ENCODE assay signal across 6 cellular contexts in the genomic region with DNA sequence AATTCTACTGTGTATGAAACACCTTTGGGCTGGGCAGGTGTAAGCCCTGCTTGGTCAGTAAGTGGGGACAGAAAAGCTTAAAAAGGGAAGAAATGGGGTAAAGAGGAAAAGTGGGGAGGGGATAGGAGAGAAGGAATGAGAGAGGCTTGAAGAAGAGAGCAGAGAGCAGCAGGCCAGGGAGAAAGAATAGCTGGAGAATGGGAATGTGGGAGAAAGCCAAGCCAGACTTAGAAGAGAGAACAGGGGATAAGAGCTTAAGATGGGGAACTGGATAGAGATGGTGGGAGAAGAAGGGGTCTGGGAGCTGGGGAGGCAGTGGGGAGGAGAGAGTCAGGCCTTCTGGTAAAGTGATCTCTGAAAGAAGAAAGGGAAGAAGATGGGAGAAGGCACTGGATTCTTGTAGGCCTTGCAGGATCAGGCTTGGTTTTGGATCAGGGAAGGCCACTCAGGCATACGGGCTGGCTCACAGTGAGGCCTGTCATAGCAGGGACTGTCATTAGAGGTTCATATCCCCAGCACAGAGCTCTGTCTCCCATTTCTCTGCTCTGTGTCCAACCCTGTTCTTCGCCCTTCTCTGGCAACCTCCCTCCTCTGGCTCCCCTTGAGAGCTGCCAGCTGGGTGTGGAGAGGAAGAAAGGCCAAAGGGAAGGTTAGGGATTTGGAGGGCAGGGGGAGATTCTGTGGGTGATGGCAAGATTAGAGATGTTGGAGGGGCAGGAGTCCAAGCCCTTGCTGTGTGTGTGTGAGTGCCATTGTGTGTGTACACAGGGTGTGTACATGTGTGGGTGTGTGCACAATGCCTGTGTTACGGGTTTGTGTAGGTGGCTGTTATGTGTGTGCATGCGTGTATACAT. TPM values are rescaled to one million over a fixed set of nuclear protein-coding genes. Genes with fewer than 3 reads are reported as not detected.
DNase-seq lines count a peak whose midpoint lies in the region; ATAC-seq, FAIRE-seq and TF ChIP-seq lines count a peak whose summit lies in the region.

No MANE protein-coding gene starts in this region.

- no TSS peak for BruUV-seq in HepG2 (replicated peaks; lab: Mats Ljungman, UMichigan)

- ATAC-seq in HepG2, result peak; percentile 4; the same call in 1 of the 3 replicates
- ATAC-seq in right lobe of liver, result no peak

- no peaks in the 10 kb centered on the region for H3K36me3 ChIP-seq in HepG2 (replicated peaks in 1 of 2; ENCODE audit: control insufficient read depth in 1 of 2, insufficient read depth in 2 of 2, low read length in 2 of 2)
- H3K36me3 ChIP-seq in right lobe of liver, result no peaks in the 10 kb centered on the region
- H3K36me3 ChIP-seq in iPS-15b (ENCODE audit: control insufficient read depth, insufficient read depth, low read length), result no peaks in the 10 kb centered on the region
- H3K36me3 ChIP-seq in uterus, result no peaks in the 10 kb centered on the region
- no peaks in the 10 kb centered on the region for H3K36me3 ChIP-seq in SJCRH30

- POLR2A ChIA-PET in HepG2 (lab: Yijun Ruan, JAX), result interaction anchor here (1.2 to 3.5 kb wide), 2 partner anchors 11 to 25 kb away, joined by 5 to 23 read pairs; partner anchors contain the start of genes CUTA, SYNGAP1 and ZBTB9

- no peak overlapping the region for H3K9ac ChIP-seq in HepG2 (ENCODE audit: insufficient read depth, low read depth, low read length)
- H3K9ac ChIP-seq in iPS-15b (ENCODE audit: low read depth, low read length), result peak overlapping the region; percentile 54

- no peaks in the 10 kb centered on the region for H3K79me2 ChIP-seq in HepG2 (ENCODE audit: insufficient read depth, low read length)

- TF ChIP-seq EP300 in HepG2 (IDR thresholded peaks at IDR 0.05; ENCODE audit: low read depth in 2 of 2, low read length in 2 of 2) (no peak), HepG2 (CRISPR knock-in tag; IDR thresholded peaks at IDR 0.05; ENCODE audit: borderline replicate concordance) (no peak)

- H4K20me1 ChIP-seq in HepG2 (ENCODE audit: insufficient read depth, low read length), result no peaks in the 10 kb centered on the region

- no peaks in the 10 kb centered on the region for H3K9me3 ChIP-seq in HepG2 (ENCODE audit: low read length)
- H3K9me3 ChIP-seq in right lobe of liver, result no peaks in the 10 kb centered on the region
- no peaks in the 10 kb centered on the region for H3K9me3 ChIP-seq in iPS-15b (ENCODE audit: control insufficient read depth, insufficient read depth, low read length)
- H3K9me3 ChIP-seq in uterus, result no peaks in the 10 kb centered on the region
- no peaks in the 10 kb centered on the region for H3K9me3 ChIP-seq in SJCRH30 (replicated peaks)

- TF ChIP-seq POLR2A in HepG2 (IDR thresholded peaks at IDR 0.05; ENCODE audit: insufficient read depth in 1 of 2, low read depth in 2 of 2, low read length in 2 of 2), result no peak
- TF ChIP-seq POLR2A in right lobe of liver (IDR thresholded peaks at IDR 0.05), result no peak
- no peak for TF ChIP-seq POLR2A in uterus (IDR thresholded peaks at IDR 0.05)

- CTCF ChIA-PET in HepG2 (lab: Yijun Ruan, JAX; ENCODE audit: low intra/inter-chr PET ratio, low total read pairs), result no interaction called here

- no peak overlapping the region for H3K27ac ChIP-seq in HepG2 (ENCODE audit: extremely low read length, insufficient read depth, low read length)
- no peak overlapping the region for H3K27ac ChIP-seq in right lobe of liver
- H3K27ac ChIP-seq in uterus, result peak overlapping the region; percentile 95 to 99
- no peak overlapping the region for H3K27ac ChIP-seq in SJCRH30

- H3K27me3 ChIP-seq in HepG2 (ENCODE audit: control insufficient read depth in 1 of 2, insufficient read depth in 2 of 2, low read length in 2 of 2), result peaks cover 0 to 3% of the 10 kb centered on the region in 2 experiments; a peak in 2 of 5 replicates
- H3K27me3 ChIP-seq in right lobe of liver, result no peaks in the 10 kb centered on the region
- no peaks in the 10 kb centered on the region for H3K27me3 ChIP-seq in iPS-15b (ENCODE audit: control insufficient read depth, insufficient read depth, low read length)
- no peaks in the 10 kb centered on the region for H3K27me3 ChIP-seq in uterus
- H3K27me3 ChIP-seq in SJCRH30, result peaks cover 6% of the 10 kb centered on the region; the same call in 1 of the 2 replicates

- intact Hi-C loops in HepG2 (cut with micrococcal nuclease; ENCODE audit: unreplicated experiment), result loop anchor here (1.0 kb wide), 1 partner anchor 25 kb away; the partner anchor contains the start of gene ZBTB9
- intact Hi-C loops in right lobe of liver (cut with DNase I), result no loop called here
- intact Hi-C loops in uterus (cut with DNase I; ENCODE audit: low total_unique reads), result loop anchor here (10.0 kb wide), 1 partner anchor 134 kb away; the partner anchor contains the start of gene RGL2

- 0 out of 6 replicates have a peak overlapping the region, but pooled peaks of 1 of the 3 experiments have one; percentile 78 for H3K4me3 ChIP-seq in HepG2 (replicated peaks in 1 of 3; ENCODE audit: insufficient read depth in 1 of 3, low read depth in 2 of 3, low read length in 3 of 3)
- H3K4me3 ChIP-seq in right lobe of liver, result no peak overlapping the region
- peak overlapping the region; percentile 63 for H3K4me3 ChIP-seq in iPS-15b (ENCODE audit: low read depth, low read length)
- no peak overlapping the region for H3K4me3 ChIP-seq in uterus
- no peak overlapping the region for H3K4me3 ChIP-seq in SJCRH30

- TF ChIP-seq RAD21 in HepG2 (CRISPR knock-in tag; IDR thresholded peaks at IDR 0.05), result no peak

- no peak for FAIRE-seq in HepG2 (lab: Jason Lieb, UNC)

- DNase-seq in HepG2 (ENCODE audit: low spot score) (no peak), right lobe of liver (no peak), uterus (no peak), NOMO-1 treated with DMSO at 0.1 percent for 48 hours (lab: John Stamatoyannopoulos, UW; ENCODE audit: unreplicated experiment) (no peak), SJCRH30 (no peak)

- 45% methylated on average over 4 of the region's 4 CpGs for WGBS in HepG2 (ENCODE audit: low lambda C conversion rate)
- WGBS in right lobe of liver (ENCODE audit: insufficient coverage, low coverage, low lambda C conversion rate, missing lambda C conversion rate), result 70% methylated on average over 3 of the region's 4 CpGs

- no peak overlapping the region for H2AFZ ChIP-seq in HepG2 (ENCODE audit: low read length)

- H3K4me2 ChIP-seq in HepG2 (ENCODE audit: low read depth, low read length), result peak overlapping the region; percentile 74; the same call in 1 of the 2 replicates

- in situ Hi-C loops in HepG2 (cut with HindIII; ENCODE audit: extremely low pct_ligation_motif_present, low pct_unique_long_range_greater_than_20kb), result no loop called here

- TF ChIP-seq CTCF in HepG2 (CRISPR knock-in tag; IDR thresholded peaks at IDR 0.05) (no peak), right lobe of liver (IDR thresholded peaks at IDR 0.05) (no peak), uterus (IDR thresholded peaks at IDR 0.05) (peak in 1 of 4 experiments; percentile 0)

- H3K4me1 ChIP-seq in HepG2 (ENCODE audit: insufficient read depth, low read length) (peaks cover 57% of the 10 kb centered on the region), right lobe of liver (peaks cover 0 to 24% (median 0%) of the 10 kb centered on the region in 4 donors), iPS-15b (ENCODE audit: control insufficient read depth, insufficient read depth, low read length) (peaks cover 30% of the 10 kb centered on the region), uterus (peaks cover 12 to 32% of the 10 kb centered on the region in 2 donors), SJCRH30 (peaks cover 21% of the 10 kb centered on the region)

RNA-seq across cellular contexts. Expression of gene SYNGAP1, which starts 9.3 kb away (rescaled TPM):
- total RNA-seq in HepG2 (2016; rRNA removed; fragmentation: Illumina TruSeq; extraction: Trizol) (0.41 and 0.75 TPM in 2 replicates), right lobe of liver (1 to 10 TPM; 1.8 to 4.1 (median 2.8) TPM), uterus (10 to 100 TPM; 11.5 to 67.6 (median 14.4) TPM)
- total RNA-seq in HepG2 (2016; cell fraction: cytosol; rRNA removed; fragmentation: Illumina TruSeq; extraction: Trizol; ENCODE audit: low read depth), result 0.09 and 0.10 TPM in 2 replicates
- 0.42 and 0.78 TPM in 2 replicates for total RNA-seq in HepG2 (2016; cell fraction: insoluble cytoplasmic fraction; rRNA removed; fragmentation: Illumina TruSeq; extraction: Trizol)
- 0.14 and 0.15 TPM in 2 replicates for total RNA-seq in HepG2 (2016; cell fraction: membrane; rRNA removed; fragmentation: Illumina TruSeq; extraction: Trizol)
- 1.1 and 1.4 TPM in 2 replicates for total RNA-seq in HepG2 (2016; cell fraction: nucleus; rRNA removed; fragmentation: Illumina TruSeq; extraction: Trizol)
- polyA plus RNA-seq in HepG2 (2011; rRNA removed), result 1.1 and 1.9 TPM in 2 replicates
- 0.32 and 0.33 TPM in 2 replicates for polyA plus RNA-seq in HepG2 (2011; cell fraction: cytosol; rRNA removed)
- polyA plus RNA-seq in HepG2 (2011; cell fraction: nucleus; rRNA removed), result 12.4 and 12.6 TPM in 2 replicates
- polyA plus RNA-seq in HepG2 (2012), result 2.7 and 3.4 TPM in 2 replicates
- 0.07 TPM in 2 replicates for polyA plus RNA-seq in HepG2 (2016; cell fraction: cytosol; fragmentation: Illumina TruSeq; extraction: Trizol; ENCODE audit: low read depth)
- 0.70 and 1.0 TPM in 2 replicates for polyA plus RNA-seq in HepG2 (2016; cell fraction: insoluble cytoplasmic fraction; fragmentation: Illumina TruSeq; extraction: Trizol; ENCODE audit: low read depth)
- polyA plus RNA-seq in HepG2 (2016; cell fraction: membrane; fragmentation: Illumina TruSeq; extraction: Trizol; ENCODE audit: low read depth), result 0.16 and 0.18 TPM in 2 replicates
- 6.2 and 14.4 TPM in 2 replicates for polyA plus RNA-seq in HepG2 (2016; cell fraction: nucleus; fragmentation: Illumina TruSeq; extraction: Trizol; ENCODE audit: insufficient read depth, low read depth)
- 0.98 and 2.6 TPM in 2 replicates for polyA minus RNA-seq in HepG2 (2011; rRNA and poly(A)+ RNA removed; ENCODE audit: low replicate concordance)
- 0.26 and 0.49 TPM in 2 replicates for polyA minus RNA-seq in HepG2 (2011; cell fraction: cytosol; rRNA and poly(A)+ RNA removed)
- 2.2 and 4.4 TPM in 2 replicates for polyA minus RNA-seq in HepG2 (2011; cell fraction: nucleus; rRNA and poly(A)+ RNA removed)
- total RNA-seq in SJCRH30 (2014; rRNA removed; shearing (Covaris generic)), result 1.8 and 2.5 TPM in 2 replicates

RNA-seq across cellular contexts. Expression of gene CUTA, which starts 11.2 kb away (rescaled TPM):
- total RNA-seq in HepG2 (2016; rRNA removed; fragmentation: Illumina TruSeq; extraction: Trizol) (106 and 180 TPM in 2 replicates), right lobe of liver (100 to 1,000 TPM in 3 of 6 experiments, 10 to 100 TPM in 3; 81.4 to 114 (median 97.4) TPM), uterus (100 to 1,000 TPM in 1 of 4 donors, 10 to 100 TPM in 3; 10.8 to 135 (median 72.7) TPM)
- 87.7 and 122 TPM in 2 replicates for total RNA-seq in HepG2 (2016; cell fraction: cytosol; rRNA removed; fragmentation: Illumina TruSeq; extraction: Trizol; ENCODE audit: low read depth)
- 99.2 and 177 TPM in 2 replicates for total RNA-seq in HepG2 (2016; cell fraction: insoluble cytoplasmic fraction; rRNA removed; fragmentation: Illumina TruSeq; extraction: Trizol)
- total RNA-seq in HepG2 (2016; cell fraction: membrane; rRNA removed; fragmentation: Illumina TruSeq; extraction: Trizol), result 103 and 132 TPM in 2 replicates
- total RNA-seq in HepG2 (2016; cell fraction: nucleus; rRNA removed; fragmentation: Illumina TruSeq; extraction: Trizol), result 108 and 119 TPM in 2 replicates
- 169 and 170 TPM in 2 replicates for polyA plus RNA-seq in HepG2 (2011; rRNA removed)
- 216 and 233 TPM in 2 replicates for polyA plus RNA-seq in HepG2 (2011; cell fraction: cytosol; rRNA removed)
- 172 and 210 TPM in 2 replicates for polyA plus RNA-seq in HepG2 (2011; cell fraction: nucleus; rRNA removed)
- 255 and 283 TPM in 2 replicates for polyA plus RNA-seq in HepG2 (2012)
- polyA plus RNA-seq in HepG2 (2016; cell fraction: cytosol; fragmentation: Illumina TruSeq; extraction: Trizol; ENCODE audit: low read depth), result 146 and 200 TPM in 2 replicates
- 151 and 161 TPM in 2 replicates for polyA plus RNA-seq in HepG2 (2016; cell fraction: insoluble cytoplasmic fraction; fragmentation: Illumina TruSeq; extraction: Trizol; ENCODE audit: low read depth)
- 164 and 192 TPM in 2 replicates for polyA plus RNA-seq in HepG2 (2016; cell fraction: membrane; fragmentation: Illumina TruSeq; extraction: Trizol; ENCODE audit: low read depth)
- 257 and 280 TPM in 2 replicates for polyA plus RNA-seq in HepG2 (2016; cell fraction: nucleus; fragmentation: Illumina TruSeq; extraction: Trizol; ENCODE audit: insufficient read depth, low read depth)
- polyA minus RNA-seq in HepG2 (2011; rRNA and poly(A)+ RNA removed; ENCODE audit: low replicate concordance), result 123 and 177 TPM in 2 replicates
- polyA minus RNA-seq in HepG2 (2011; cell fraction: cytosol; rRNA and poly(A)+ RNA removed), result 58.9 and 70.6 TPM in 2 replicates
- polyA minus RNA-seq in HepG2 (2011; cell fraction: nucleus; rRNA and poly(A)+ RNA removed), result 46.0 and 46.9 TPM in 2 replicates
- total RNA-seq in SJCRH30 (2014; rRNA removed; shearing (Covaris generic)), result 181 and 210 TPM in 2 replicates

RNA-seq across cellular contexts. Expression of gene PHF1, which starts 18.3 kb away (rescaled TPM):
- total RNA-seq in HepG2 (2016; rRNA removed; fragmentation: Illumina TruSeq; extraction: Trizol), result 14.3 and 25.4 TPM in 2 replicates
- 8.6 and 10.0 TPM in 2 replicates for total RNA-seq in HepG2 (2016; cell fraction: cytosol; rRNA removed; fragmentation: Illumina TruSeq; extraction: Trizol; ENCODE audit: low read depth)
- total RNA-seq in HepG2 (2016; cell fraction: insoluble cytoplasmic fraction; rRNA removed; fragmentation: Illumina TruSeq; extraction: Trizol), result 13.8 and 26.7 TPM in 2 replicates
- total RNA-seq in HepG2 (2016; cell fraction: membrane; rRNA removed; fragmentation: Illumina TruSeq; extraction: Trizol), result 20.1 and 20.5 TPM in 2 replicates
- total RNA-seq in HepG2 (2016; cell fraction: nucleus; rRNA removed; fragmentation: Illumina TruSeq; extraction: Trizol), result 25.9 and 27.3 TPM in 2 replicates
- polyA plus RNA-seq in HepG2 (2011; rRNA removed), result 61.9 and 77.2 TPM in 2 replicates
- polyA plus RNA-seq in HepG2 (2011; cell fraction: cytosol; rRNA removed), result 41.5 and 45.3 TPM in 2 replicates
- polyA plus RNA-seq in HepG2 (2011; cell fraction: nucleus; rRNA removed), result 358 and 376 TPM in 2 replicates
- 45.7 and 67.9 TPM in 2 replicates for polyA plus RNA-seq in HepG2 (2012)
- 16.9 and 19.4 TPM in 2 replicates for polyA plus RNA-seq in HepG2 (2016; cell fraction: cytosol; fragmentation: Illumina TruSeq; extraction: Trizol; ENCODE audit: low read depth)
- polyA plus RNA-seq in HepG2 (2016; cell fraction: insoluble cytoplasmic fraction; fragmentation: Illumina TruSeq; extraction: Trizol; ENCODE audit: low read depth), result 26.3 and 31.9 TPM in 2 replicates
- 31.4 and 34.9 TPM in 2 replicates for polyA plus RNA-seq in HepG2 (2016; cell fraction: membrane; fragmentation: Illumina TruSeq; extraction: Trizol; ENCODE audit: low read depth)
- polyA plus RNA-seq in HepG2 (2016; cell fraction: nucleus; fragmentation: Illumina TruSeq; extraction: Trizol; ENCODE audit: insufficient read depth, low read depth), result 98.6 and 111 TPM in 2 replicates
- 22.2 and 35.1 TPM in 2 replicates for polyA minus RNA-seq in HepG2 (2011; rRNA and poly(A)+ RNA removed; ENCODE audit: low replicate concordance)
- 11.8 and 13.5 TPM in 2 replicates for polyA minus RNA-seq in HepG2 (2011; cell fraction: cytosol; rRNA and poly(A)+ RNA removed)
- polyA minus RNA-seq in HepG2 (2011; cell fraction: nucleus; rRNA and poly(A)+ RNA removed), result 33.0 and 41.3 TPM in 2 replicates
- 10 to 100 TPM; 14.7 to 21.3 (median 18.3) TPM for total RNA-seq in right lobe of liver
- total RNA-seq in uterus, result 100 to 1,000 TPM in 1 of 4 donors, 10 to 100 TPM in 3; 10.5 to 147 (median 35.3) TPM
- 21.8 and 25.5 TPM in 2 replicates for total RNA-seq in SJCRH30 (2014; rRNA removed; shearing (Covaris generic))

RNA-seq across cellular contexts. Expression of gene ZBTB9, which starts 25.3 kb away (rescaled TPM):
- total RNA-seq in HepG2 (2016; rRNA removed; fragmentation: Illumina TruSeq; extraction: Trizol), result 9.2 and 11.5 TPM in 2 replicates
- 1.1 and 1.9 TPM in 2 replicates for total RNA-seq in HepG2 (2016; cell fraction: cytosol; rRNA removed; fragmentation: Illumina TruSeq; extraction: Trizol; ENCODE audit: low read depth)
- total RNA-seq in HepG2 (2016; cell fraction: insoluble cytoplasmic fraction; rRNA removed; fragmentation: Illumina TruSeq; extraction: Trizol), result 10.0 and 10.1 TPM in 2 replicates
- 4.7 and 6.0 TPM in 2 replicates for total RNA-seq in HepG2 (2016; cell fraction: membrane; rRNA removed; fragmentation: Illumina TruSeq; extraction: Trizol)
- 6.5 and 6.7 TPM in 2 replicates for total RNA-seq in HepG2 (2016; cell fraction: nucleus; rRNA removed; fragmentation: Illumina TruSeq; extraction: Trizol)
- polyA plus RNA-seq in HepG2 (2011; rRNA removed), result 5.3 and 7.1 TPM in 2 replicates
- 3.8 and 5.0 TPM in 2 replicates for polyA plus RNA-seq in HepG2 (2011; cell fraction: cytosol; rRNA removed)
- polyA plus RNA-seq in HepG2 (2011; cell fraction: nucleus; rRNA removed), result 3.6 and 4.8 TPM in 2 replicates
- 7.1 and 7.6 TPM in 2 replicates for polyA plus RNA-seq in HepG2 (2012)
- 0.71 and 0.88 TPM in 2 replicates for polyA plus RNA-seq in HepG2 (2016; cell fraction: cytosol; fragmentation: Illumina TruSeq; extraction: Trizol; ENCODE audit: low read depth)
- 9.1 and 13.0 TPM in 2 replicates for polyA plus RNA-seq in HepG2 (2016; cell fraction: insoluble cytoplasmic fraction; fragmentation: Illumina TruSeq; extraction: Trizol; ENCODE audit: low read depth)
- 2.4 and 2.5 TPM in 2 replicates for polyA plus RNA-seq in HepG2 (2016; cell fraction: membrane; fragmentation: Illumina TruSeq; extraction: Trizol; ENCODE audit: low read depth)
- polyA plus RNA-seq in HepG2 (2016; cell fraction: nucleus; fragmentation: Illumina TruSeq; extraction: Trizol; ENCODE audit: insufficient read depth, low read depth), result 7.9 and 11.1 TPM in 2 replicates
- 12.4 and 17.3 TPM in 2 replicates for polyA minus RNA-seq in HepG2 (2011; rRNA and poly(A)+ RNA removed; ENCODE audit: low replicate concordance)
- polyA minus RNA-seq in HepG2 (2011; cell fraction: cytosol; rRNA and poly(A)+ RNA removed), result 5.9 and 8.3 TPM in 2 replicates
- polyA minus RNA-seq in HepG2 (2011; cell fraction: nucleus; rRNA and poly(A)+ RNA removed), result 4.5 and 5.7 TPM in 2 replicates
- 1 to 10 TPM; 2.5 to 3.8 (median 2.9) TPM for total RNA-seq in right lobe of liver
- 10 to 100 TPM in 1 of 4 donors, 1 to 10 TPM in 1, under 1 TPM in 2; under 0.01 to 12.0 (median 4.7) TPM for total RNA-seq in uterus
- total RNA-seq in SJCRH30 (2014; rRNA removed; shearing (Covaris generic)), result 9.0 and 11.4 TPM in 2 replicates

RNA-seq across cellular contexts. Expression of gene KIFC1, which starts 37.5 kb away (rescaled TPM):
- total RNA-seq in HepG2 (2016; rRNA removed; fragmentation: Illumina TruSeq; extraction: Trizol) (45.5 and 47.6 TPM in 2 replicates), right lobe of liver (1 to 10 TPM in 3 of 6 experiments, under 1 TPM in 2, not detected in 1; 0.29 to 4.4 (median 1.3) TPM), uterus (10 to 100 TPM in 1 of 4 donors, 1 to 10 TPM in 1, not detected in 2; 1.8 to 20.0 TPM)
- 7.7 and 8.2 TPM in 2 replicates for total RNA-seq in HepG2 (2016; cell fraction: cytosol; rRNA removed; fragmentation: Illumina TruSeq; extraction: Trizol; ENCODE audit: low read depth)
- 43.2 and 48.8 TPM in 2 replicates for total RNA-seq in HepG2 (2016; cell fraction: insoluble cytoplasmic fraction; rRNA removed; fragmentation: Illumina TruSeq; extraction: Trizol)
- total RNA-seq in HepG2 (2016; cell fraction: membrane; rRNA removed; fragmentation: Illumina TruSeq; extraction: Trizol), result 18.6 and 22.9 TPM in 2 replicates
- total RNA-seq in HepG2 (2016; cell fraction: nucleus; rRNA removed; fragmentation: Illumina TruSeq; extraction: Trizol), result 40.9 and 44.4 TPM in 2 replicates
- polyA plus RNA-seq in HepG2 (2011; rRNA removed), result 20.4 and 25.0 TPM in 2 replicates
- polyA plus RNA-seq in HepG2 (2011; cell fraction: cytosol; rRNA removed), result 12.6 and 23.6 TPM in 2 replicates
- polyA plus RNA-seq in HepG2 (2011; cell fraction: nucleus; rRNA removed), result 42.5 and 71.9 TPM in 2 replicates
- polyA plus RNA-seq in HepG2 (2012), result 13.7 and 21.2 TPM in 2 replicates
- 3.3 and 3.9 TPM in 2 replicates for polyA plus RNA-seq in HepG2 (2016; cell fraction: cytosol; fragmentation: Illumina TruSeq; extraction: Trizol; ENCODE audit: low read depth)
- 50.9 and 58.4 TPM in 2 replicates for polyA plus RNA-seq in HepG2 (2016; cell fraction: insoluble cytoplasmic fraction; fragmentation: Illumina TruSeq; extraction: Trizol; ENCODE audit: low read depth)
- polyA plus RNA-seq in HepG2 (2016; cell fraction: membrane; fragmentation: Illumina TruSeq; extraction: Trizol; ENCODE audit: low read depth), result 6.2 and 7.1 TPM in 2 replicates
- 83.2 and 93.0 TPM in 2 replicates for polyA plus RNA-seq in HepG2 (2016; cell fraction: nucleus; fragmentation: Illumina TruSeq; extraction: Trizol; ENCODE audit: insufficient read depth, low read depth)
- polyA minus RNA-seq in HepG2 (2011; rRNA and poly(A)+ RNA removed; ENCODE audit: low replicate concordance), result 36.0 and 106 TPM in 2 replicates
- polyA minus RNA-seq in HepG2 (2011; cell fraction: cytosol; rRNA and poly(A)+ RNA removed), result 8.9 and 14.8 TPM in 2 replicates
- 35.4 and 47.3 TPM in 2 replicates for polyA minus RNA-seq in HepG2 (2011; cell fraction: nucleus; rRNA and poly(A)+ RNA removed)
- 80.5 and 84.5 TPM in 2 replicates for total RNA-seq in SJCRH30 (2014; rRNA removed; shearing (Covaris generic))

Comparison
In these comparisons a context has a peak if more than half of its experiments do, and no peak if none do; other contexts are left out.
1. intact Hi-C loops: an anchor here in HepG2 (1.0 kb wide) and uterus (10.0 kb wide); none called in right lobe of liver.
2. H3K27ac ChIP-seq: peak in uterus (2 of 2); none in HepG2 (single experiment), right lobe of liver (0 of 3) and SJCRH30 (single experiment).